26 cellular contexts compared by ENCODE assay signal in genomic region chr15:85124173-85124572, GRCh38.
"Had no signal": no experiment of that assay in that cellular context is flagged by ENCODE, and none has a peak within 500 bp of the region (broad histone marks: within the 10 kb centered on the region; RNA-seq: fewer than 3 reads in every experiment).

No MANE protein-coding gene starts in this region.

- H3K27me3 Mint-ChIP-seq: activated CD4-positive, alpha-beta memory T cell treated with anti-CD3 and anti-CD28 coated beads, Interleukin-2, amount 10 ng/mL, durations not matched to agents 7 days and 5 days; activated CD4-positive, alpha-beta T cell treated with anti-CD3 and anti-CD28 coated beads, Interleukin-2, amount 10 ng/mL, durations not matched to agents 7 days and 5 days; activated naive CD4-positive, alpha-beta T cell treated with anti-CD3 and anti-CD28 coated beads, Interleukin-2, amount 50 U/mL, for 24 hours; brain; central memory CD8-positive, alpha-beta T cell; T-helper 17 cell had no signal

- DNase-seq: activated CD4-positive, alpha-beta memory T cell treated with anti-CD3 and anti-CD28 coated beads, Interleukin-2, amount 10 ng/mL, durations not matched to agents 7 days and 5 days; activated CD4-positive, alpha-beta T cell treated with anti-CD3 and anti-CD28 coated beads, Interleukin-2, amount 10 ng/mL, durations not matched to agents 7 days and 5 days; activated CD4-positive, CD25-positive, alpha-beta regulatory T cell; activated effector memory CD4-positive, alpha-beta T cell treated with Interleukin-2 at 50 U/mL for 16 hours; activated naive CD4-positive, alpha-beta T cell; activated T-cell treated with anti-CD3 and anti-CD28 coated beads for 4 hours; amygdala; Karpas-422; MM.1S; NCI-H1105; NCI-H1436; NCI-H1694 treated with DMSO at 0.1 percent for 48 hours; NCI-H2029 treated with DMSO at 0.1 percent for 48 hours; NCI-H345; NCI-H510A; NCI-H526 treated with DMSO at 0.1 percent for 48 hours; NK-92 treated with Interleukin-12 subunit alpha and Interleukin-12 subunit beta, amount 100 ng/mL, for 24 hours; OCI-M1; SHP77 treated with DMSO at 0.1 percent for 48 hours; T-helper 17 cell; T1000 had no signal

- H3K9me3 Mint-ChIP-seq: activated CD4-positive, alpha-beta memory T cell treated with anti-CD3 and anti-CD28 coated beads, Interleukin-2, amount 10 ng/mL, durations not matched to agents 7 days and 5 days; activated CD4-positive, alpha-beta T cell treated with anti-CD3 and anti-CD28 coated beads, Interleukin-2, amount 10 ng/mL, durations not matched to agents 7 days and 5 days; activated naive CD4-positive, alpha-beta T cell treated with anti-CD3 and anti-CD28 coated beads, Interleukin-2, amount 50 U/mL, for 24 hours; central memory CD8-positive, alpha-beta T cell had no signal

- H3K27ac ChIP-seq: VCaP had no signal

- H3K4me1 Mint-ChIP-seq: activated CD4-positive, alpha-beta memory T cell treated with anti-CD3 and anti-CD28 coated beads, Interleukin-2, amount 10 ng/mL, durations not matched to agents 7 days and 5 days; activated CD4-positive, alpha-beta T cell treated with anti-CD3 and anti-CD28 coated beads, Interleukin-2, amount 10 ng/mL, durations not matched to agents 7 days and 5 days; activated naive CD4-positive, alpha-beta T cell treated with anti-CD3 and anti-CD28 coated beads, Interleukin-2, amount 50 U/mL, for 24 hours; brain; central memory CD8-positive, alpha-beta T cell had no signal

- H3K4me3 ChIP-seq: K562 had no signal

- H3K27ac Mint-ChIP-seq: activated CD4-positive, alpha-beta memory T cell treated with anti-CD3 and anti-CD28 coated beads, Interleukin-2, amount 10 ng/mL, durations not matched to agents 7 days and 5 days; activated CD4-positive, alpha-beta T cell treated with anti-CD3 and anti-CD28 coated beads, Interleukin-2, amount 10 ng/mL, durations not matched to agents 7 days and 5 days; activated naive CD4-positive, alpha-beta T cell treated with anti-CD3 and anti-CD28 coated beads, Interleukin-2, amount 50 U/mL, for 24 hours; brain; T-helper 17 cell had no signal

- H3K4me3 Mint-ChIP-seq: activated CD4-positive, alpha-beta memory T cell treated with anti-CD3 and anti-CD28 coated beads, Interleukin-2, amount 10 ng/mL, durations not matched to agents 7 days and 5 days; activated CD4-positive, alpha-beta T cell treated with anti-CD3 and anti-CD28 coated beads, Interleukin-2, amount 10 ng/mL, durations not matched to agents 7 days and 5 days; activated naive CD4-positive, alpha-beta T cell treated with anti-CD3 and anti-CD28 coated beads, Interleukin-2, amount 50 U/mL, for 24 hours; brain; central memory CD8-positive, alpha-beta T cell; T-helper 17 cell had no signal
